23 cellular contexts compared by ENCODE assay signal in the genomic region with DNA sequence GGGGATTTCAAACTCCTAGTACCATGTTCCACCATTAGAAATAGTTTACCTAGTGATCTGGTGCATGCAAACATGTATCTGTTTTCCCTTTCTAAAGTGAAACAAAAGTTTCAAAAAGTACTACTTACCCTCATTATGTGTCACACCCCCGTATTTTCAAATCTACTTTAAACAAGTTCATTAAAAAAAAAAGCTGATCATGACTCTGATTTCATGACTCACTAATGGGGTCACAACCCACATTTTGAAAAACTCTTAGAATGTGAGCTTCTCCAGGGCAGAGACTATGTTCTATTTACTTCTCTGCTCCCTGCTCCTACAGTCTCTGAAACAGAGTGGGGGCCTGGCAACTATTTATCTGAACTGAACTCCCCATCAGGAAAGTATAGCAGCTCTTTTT. TPM values are rescaled to one million over a fixed set of nuclear protein-coding genes. Genes with fewer than 3 reads are reported as not detected.
A peak's percentile ranks its signal among the peaks of the same experiment; 100 is the strongest.
DNase-seq lines count a peak whose midpoint lies in the region; ATAC-seq and TF ChIP-seq lines count a peak whose summit lies in the region.
"Had no signal": no experiment of that assay in that cellular context is flagged by ENCODE, and none has a peak within 500 bp of the region (broad histone marks: within the 10 kb centered on the region; RNA-seq: fewer than 3 reads in every experiment).

No MANE protein-coding gene starts in this region.

- H3K9me3 Mint-ChIP-seq in activated T-cell treated with anti-CD3 and anti-CD28 coated beads, Interleukin-2, amount 50 U/mL, for 4 hours, result no peaks in the 10 kb centered on the region
- H3K9me3 Mint-ChIP-seq: CD8-positive, alpha-beta T cell had no signal

- no peak overlapping the region for H3K9ac ChIP-seq in GM23248
- H3K9ac ChIP-seq in mesenchymal stem cell (ENCODE audit: low read length), result peak overlapping the region; percentile 21

- in situ Hi-C loops in GM23248 (cut with MboI), result loop anchor here (10.0 kb wide), 1 partner anchor 302 kb away; no protein-coding TSS in a partner anchor

- no peak for TF ChIP-seq CTCF in BE2C (IDR thresholded peaks at IDR 0.05; ENCODE audit: low read depth, low read length)

- no peak overlapping the region for H3K4ac ChIP-seq in mesenchymal stem cell (ENCODE audit: low read depth in 1 of 2, low read length in 2 of 2)

- H4K20me1 ChIP-seq in GM23248 (ENCODE audit: insufficient read depth), result no peaks in the 10 kb centered on the region
- H4K20me1 ChIP-seq: BLaER1 treated with 17β-estradiol and CSF1 and Interleukin-3, amounts not matched to agents 10 nM and 100 nM had no signal

- no peak overlapping the region for H4K8ac ChIP-seq in mesenchymal stem cell (ENCODE audit: low read length)

- peaks cover 20% of the 10 kb centered on the region for H3K27me3 Mint-ChIP-seq in activated T-cell treated with anti-CD3 and anti-CD28 coated beads, Interleukin-2, amount 50 U/mL, for 4 hours (ENCODE audit: low read depth)

- no peaks in the 10 kb centered on the region for H3K79me2 ChIP-seq in GM23248 (ENCODE audit: insufficient read depth)

- H3K27ac ChIP-seq in GM23248, result no peak overlapping the region
- H3K27ac ChIP-seq in mesenchymal stem cell (ENCODE audit: low read length, poor library complexity, severe bottlenecking), result no peak overlapping the region
- H3K27ac ChIP-seq: A549; BLaER1 treated with 17β-estradiol and CSF1 and Interleukin-3, amounts not matched to agents 10 nM and 100 nM; RWPE1 had no signal

- H3K9me3 ChIP-seq in GM23248 (ENCODE audit: low read depth) (no peaks in the 10 kb centered on the region), mesenchymal stem cell (ENCODE audit: control insufficient read depth, low read length) (no peaks in the 10 kb centered on the region), BE2C (no peaks in the 10 kb centered on the region)
- H3K9me3 ChIP-seq: A549; BLaER1 treated with 17β-estradiol and CSF1 and Interleukin-3, amounts not matched to agents 10 nM and 100 nM had no signal

- no peak overlapping the region for H2BK15ac ChIP-seq in mesenchymal stem cell (ENCODE audit: low read depth, poor library complexity, severe bottlenecking)

- H2AK5ac ChIP-seq in mesenchymal stem cell (ENCODE audit: low read length, severe bottlenecking), result no peak overlapping the region

- H4K91ac ChIP-seq in mesenchymal stem cell (ENCODE audit: low read length), result no peak overlapping the region

- H3K4me1 ChIP-seq in GM23248 (ENCODE audit: insufficient read depth), result peaks cover 7% of the 10 kb centered on the region
- H3K4me1 ChIP-seq in mesenchymal stem cell (ENCODE audit: control insufficient read depth, insufficient read depth, low read depth, low read length), result no peaks in the 10 kb centered on the region
- H3K4me1 ChIP-seq in BE2C, result peaks cover 6% of the 10 kb centered on the region

- H3K4me1 Mint-ChIP-seq in activated T-cell treated with anti-CD3 and anti-CD28 coated beads, Interleukin-2, amount 50 U/mL, for 4 hours (ENCODE audit: low read depth), result peaks cover 17% of the 10 kb centered on the region

- no peaks in the 10 kb centered on the region for H3K79me1 ChIP-seq in mesenchymal stem cell (replicated peaks; ENCODE audit: low read length, poor library complexity, severe bottlenecking)

- H3K4me3 ChIP-seq in GM23248 (no peak overlapping the region), mesenchymal stem cell (ENCODE audit: insufficient read depth in 1 of 2, low read depth in 1 of 2, low read length in 2 of 2) (no peak overlapping the region), BE2C (ENCODE audit: low read depth, low read length) (no peak overlapping the region)
- H3K4me3 ChIP-seq: A549; BLaER1 treated with 17β-estradiol and CSF1 and Interleukin-3, amounts not matched to agents 10 nM and 100 nM had no signal

- no peak overlapping the region for H2BK120ac ChIP-seq in mesenchymal stem cell (ENCODE audit: low read depth, low read length)

- no peaks in the 10 kb centered on the region for H3K9me2 ChIP-seq in GM23248 (ENCODE audit: insufficient read depth)

- ATAC-seq in activated T-cell treated with anti-CD3 and anti-CD28 coated beads, Interleukin-2, amount 50 U/mL, for 4 hours, result peak; percentile 63 to 64
- ATAC-seq: A549; CD8-positive, alpha-beta T cell; HCT116; PC-3 had no signal

- 0 to 3% methylated on average over 1 of the region's 1 CpG for WGBS in GM23248 (ENCODE audit: low coverage in 1 of 2, low lambda C conversion rate in 2 of 2, missing lambda C conversion rate in 2 of 2), 2 experiments
- 61% methylated on average over 1 of the region's 1 CpG for WGBS in mesenchymal stem cell

- peaks cover 5% of the 10 kb centered on the region; the same call in 1 of the 2 replicates for H3F3A ChIP-seq in GM23248 (ENCODE audit: insufficient read depth)

- no peaks in the 10 kb centered on the region for H3K27me3 ChIP-seq in GM23248 (replicated peaks; ENCODE audit: insufficient read depth)
- peaks cover 9 to 28% of the 10 kb centered on the region in 2 experiments for H3K27me3 ChIP-seq in mesenchymal stem cell (ENCODE audit: control insufficient read depth in 1 of 2, insufficient read depth in 1 of 2, low read length in 2 of 2)
- H3K27me3 ChIP-seq in BE2C, result no peaks in the 10 kb centered on the region
- H3K27me3 ChIP-seq: BLaER1 treated with 17β-estradiol and CSF1 and Interleukin-3, amounts not matched to agents 10 nM and 100 nM had no signal

- H3K14ac ChIP-seq in mesenchymal stem cell (ENCODE audit: low read length in 2 of 2), result no peak overlapping the region

- no peaks in the 10 kb centered on the region for H3K36me3 ChIP-seq in GM23248 (ENCODE audit: low read depth)
- no peaks in the 10 kb centered on the region for H3K36me3 ChIP-seq in mesenchymal stem cell (ENCODE audit: control insufficient read depth in 1 of 2, insufficient read depth in 2 of 2, low read depth in 1 of 2, low read length in 2 of 2)
- no peaks in the 10 kb centered on the region for H3K36me3 ChIP-seq in BE2C
- H3K36me3 ChIP-seq: BLaER1 treated with 17β-estradiol and CSF1 and Interleukin-3, amounts not matched to agents 10 nM and 100 nM had no signal

- no peak overlapping the region for H2BK5ac ChIP-seq in mesenchymal stem cell (ENCODE audit: low read depth, low read length, poor library complexity, severe bottlenecking)

- H3K18ac ChIP-seq in mesenchymal stem cell (ENCODE audit: low read depth in 1 of 2, low read length in 2 of 2), result no peak overlapping the region

- no peak overlapping the region for H2BK12ac ChIP-seq in mesenchymal stem cell (ENCODE audit: low read length in 2 of 2)

- DNase-seq in activated T-cell treated with anti-CD3 and anti-CD28 coated beads, Interleukin-2, amount 50 U/mL, for 4 hours, result no peak
- no peak for DNase-seq in activated T-cell treated with anti-CD3 and anti-CD28 coated beads for 4 hours
- DNase-seq in GM23248, result peak; percentile 42
- peak; percentile 35 for DNase-seq in amniotic epithelial cell (ENCODE audit: low read depth)
- peak; percentile 55 for DNase-seq in mesenchymal stem cell
- DNase-seq in putamen (ENCODE audit: low spot score), result no peak
- DNase-seq in germinal center (ENCODE audit: low spot score), result no peak
- no peak for DNase-seq in BE2C
- DNase-seq: Calu3; CD8-positive, alpha-beta T cell; EL; GOT3; KG1; NCI-H1417 treated with DMSO at 0.1 percent for 48 hours; NCI-H1930; NCI-H345; NCI-H524 treated with DMSO at 0.1 percent for 48 hours; PC-3; SIG-M5 had no signal

- H2AFZ ChIP-seq in GM23248 (no peak overlapping the region), mesenchymal stem cell (ENCODE audit: low read depth, low read length) (no peak overlapping the region)

- no peak overlapping the region for H3K23ac ChIP-seq in mesenchymal stem cell (ENCODE audit: low read length in 2 of 2)

- no peaks in the 10 kb centered on the region for H3K36me3 Mint-ChIP-seq in activated T-cell treated with anti-CD3 and anti-CD28 coated beads, Interleukin-2, amount 50 U/mL, for 4 hours (ENCODE audit: insufficient read depth)
- H3K36me3 Mint-ChIP-seq: CD8-positive, alpha-beta T cell had no signal

- H3K4me2 ChIP-seq in GM23248 (ENCODE audit: unreplicated experiment) (no peak overlapping the region), mesenchymal stem cell (ENCODE audit: low read length, poor library complexity, severe bottlenecking) (no peak overlapping the region)
- H3K4me2 ChIP-seq: A549 had no signal

- H3K4me3 Mint-ChIP-seq in activated T-cell treated with anti-CD3 and anti-CD28 coated beads, Interleukin-2, amount 50 U/mL, for 4 hours, result no peak overlapping the region
- H3K4me3 Mint-ChIP-seq: CD8-positive, alpha-beta T cell had no signal

RNA-seq across cellular contexts. Expression of a gene that starts 18.2 kb away (rescaled TPM):
- not detected for total RNA-seq in activated T-cell treated with anti-CD3 and anti-CD28 coated beads, Interleukin-2, amount 50 U/mL, for 4 hours
- not detected in 2 replicates for total RNA-seq in GM23248 (2014; rRNA removed; shearing (Covaris generic))
- not detected in 2 replicates for polyA plus RNA-seq in GM23248 (2016; fragmentation: Nextera tagmentation; extraction: Ambion mirVana)
- polyA plus RNA-seq in mesenchymal stem cell (2013, experiment 1 of 2), result 0.01 TPM
- not detected for polyA plus RNA-seq in mesenchymal stem cell (2013, experiment 2 of 2)
- polyA plus RNA-seq in BE2C (2012; ENCODE audit: insufficient read depth, insufficient read length, low read depth), result 5.8 TPM
- total RNA-seq: Calu3; CD8-positive, alpha-beta T cell; PC-3 had no signal
- polyA plus RNA-seq: A549 had no signal

RNA-seq across cellular contexts. Expression of a gene that starts 22.2 kb away (rescaled TPM):
- total RNA-seq in activated T-cell treated with anti-CD3 and anti-CD28 coated beads, Interleukin-2, amount 50 U/mL, for 4 hours, result 100 to 1,000 TPM; 580 to 683 (median 586) TPM
- 290 and 301 TPM in 2 replicates for total RNA-seq in GM23248 (2014; rRNA removed; shearing (Covaris generic))
- polyA plus RNA-seq in GM23248 (2016; fragmentation: Nextera tagmentation; extraction: Ambion mirVana), result 310 and 319 TPM in 2 replicates
- 107 TPM for polyA plus RNA-seq in mesenchymal stem cell (2013, experiment 1 of 2)
- polyA plus RNA-seq in mesenchymal stem cell (2013, experiment 2 of 2), result 99.1 TPM
- polyA plus RNA-seq in BE2C (2012; ENCODE audit: insufficient read depth, insufficient read length, low read depth), result 878 TPM

Comparison
In these comparisons a context has a peak if more than half of its experiments do, and no peak if none do; other contexts are left out.
1. DNase-seq: peak in GM23248 (single experiment), amniotic epithelial cell (single experiment) and mesenchymal stem cell (single experiment); none in activated T-cell treated with anti-CD3 and anti-CD28 coated beads, Interleukin-2, amount 50 U/mL, for 4 hours (single experiment), activated T-cell treated with anti-CD3 and anti-CD28 coated beads for 4 hours (single experiment), putamen (single experiment), germinal center (single experiment) and BE2C (single experiment).